In genomic region chr15:74389115-74390048, GRCh38 we compare ENCODE assay signal across 11 cellular contexts. TPM values are rescaled to one million over a fixed set of nuclear protein-coding genes. Genes with fewer than 3 reads are reported as not detected.
DNase-seq lines count a peak whose midpoint lies in the region; ATAC-seq and TF ChIP-seq lines count a peak whose summit lies in the region.
"Had no signal": no experiment of that assay in that cellular context is flagged by ENCODE, and none has a peak within 500 bp of the region (broad histone marks: within the 10 kb centered on the region; RNA-seq: fewer than 3 reads in every experiment).

No MANE protein-coding gene starts in this region.

- no peak for TF ChIP-seq CTCF in activated B cell treated with CpG ODN at 0.5 μM for 24 hours (IDR thresholded peaks at IDR 0.05)

- peaks cover 92% of the 10 kb centered on the region for H3K4me1 Mint-ChIP-seq in stimulated activated naive CD8-positive, alpha-beta T cell treated with anti-CD3 and anti-CD28 coated beads, Interleukin-15, Interleukin-2, amounts not matched to agents 100 ng/mL and 50 ng/mL, for 24 hours (ENCODE audit: low read depth)
- peaks cover 93% of the 10 kb centered on the region for H3K4me1 Mint-ChIP-seq in activated B cell treated with CpG ODN at 0.5 μM for 24 hours

- H3K27ac Mint-ChIP-seq in stimulated activated naive CD8-positive, alpha-beta T cell treated with anti-CD3 and anti-CD28 coated beads, Interleukin-15, Interleukin-2, amounts not matched to agents 100 ng/mL and 50 ng/mL, for 24 hours = peak overlapping the region; percentile 98
- H3K27ac Mint-ChIP-seq in activated B cell treated with CpG ODN at 0.5 μM for 24 hours = peak overlapping the region; percentile 41

- no peaks in the 10 kb centered on the region for H3K9me3 Mint-ChIP-seq in stimulated activated naive CD8-positive, alpha-beta T cell treated with anti-CD3 and anti-CD28 coated beads, Interleukin-15, Interleukin-2, amounts not matched to agents 100 ng/mL and 50 ng/mL, for 24 hours
- no peaks in the 10 kb centered on the region for H3K9me3 Mint-ChIP-seq in activated B cell treated with CpG ODN at 0.5 μM for 24 hours

- CTCF ChIA-PET in activated B cell treated with CpG ODN at 0.5 μM for 24 hours (lab: Charles Lee) = interaction anchor here (1.0 kb wide), 1 partner anchor 16 kb away, joined by 3 read pairs; no protein-coding TSS in a partner anchor

- H3K4me3 Mint-ChIP-seq in stimulated activated naive CD8-positive, alpha-beta T cell treated with anti-CD3 and anti-CD28 coated beads, Interleukin-15, Interleukin-2, amounts not matched to agents 100 ng/mL and 50 ng/mL, for 24 hours = no peak overlapping the region
- no peak overlapping the region for H3K4me3 Mint-ChIP-seq in activated B cell treated with CpG ODN at 0.5 μM for 24 hours

- peaks cover 5% of the 10 kb centered on the region for H3K36me3 Mint-ChIP-seq in stimulated activated naive CD8-positive, alpha-beta T cell treated with anti-CD3 and anti-CD28 coated beads, Interleukin-15, Interleukin-2, amounts not matched to agents 100 ng/mL and 50 ng/mL, for 24 hours (ENCODE audit: low read depth)
- no peaks in the 10 kb centered on the region for H3K36me3 Mint-ChIP-seq in activated B cell treated with CpG ODN at 0.5 μM for 24 hours (ENCODE audit: low read depth)

- DNase-seq in stimulated activated naive CD8-positive, alpha-beta T cell treated with anti-CD3 and anti-CD28 coated beads, Interleukin-15, Interleukin-2, amounts not matched to agents 100 U/mL and 50 U/mL, for 24 hours = no peak
- no peak for DNase-seq in activated B cell treated with CpG ODN at 0.5 μM for 24 hours
- DNase-seq in left kidney (ENCODE audit: low read depth, low spot score) = peak; percentile 40
- DNase-seq in SIG-M5 (lab: John Stamatoyannopoulos, UW) = no peak
- DNase-seq in NCI-H2029 treated with DMSO at 0.1 percent for 48 hours (lab: John Stamatoyannopoulos, UW) = no peak
- no peak for DNase-seq in D341Med (ENCODE audit: low spot score)
- DNase-seq: NCI-H2171, T-helper 1 cell had no signal

- intact Hi-C loops in activated B cell treated with CpG ODN at 0.5 μM for 24 hours (cut with micrococcal nuclease) = no loop called here

- no peak for ATAC-seq in stimulated activated naive CD8-positive, alpha-beta T cell treated with anti-CD3 and anti-CD28 coated beads, Interleukin-15, Interleukin-2, amounts not matched to agents 100 U/mL and 50 U/mL, for 24 hours
- ATAC-seq in activated B cell treated with CpG ODN at 0.5 μM for 24 hours (ENCODE audit: low read depth) = no peak
- no peak for ATAC-seq in HG03432 (IDR thresholded peaks at IDR 0.05; ENCODE audit: unreplicated experiment)

- no peaks in the 10 kb centered on the region for H3K27me3 Mint-ChIP-seq in stimulated activated naive CD8-positive, alpha-beta T cell treated with anti-CD3 and anti-CD28 coated beads, Interleukin-15, Interleukin-2, amounts not matched to agents 100 ng/mL and 50 ng/mL, for 24 hours
- H3K27me3 Mint-ChIP-seq in activated B cell treated with CpG ODN at 0.5 μM for 24 hours = no peaks in the 10 kb centered on the region

- POLR2A ChIA-PET in activated B cell treated with CpG ODN at 0.5 μM for 24 hours (lab: Charles Lee) = interaction anchor here (1.0 to 14.2 kb wide), 2 partner anchors 11 to 43 kb away, joined by 3 to 563 read pairs; no protein-coding TSS in a partner anchor

RNA-seq across cellular contexts. Expression of gene CYP11A1, which starts 21.9 kb away (rescaled TPM):
- total RNA-seq in activated B cell treated with CpG ODN at 0.5 μM for 24 hours = not detected in 2 replicates
- total RNA-seq: dermis microvascular lymphatic vessel endothelial cell had no signal

RNA-seq across cellular contexts. Expression of gene SEMA7A, which starts 44.4 kb away (rescaled TPM):
- total RNA-seq in activated B cell treated with CpG ODN at 0.5 μM for 24 hours = 159 and 178 TPM in 2 replicates
